ENCODE assay signal across 8 cellular contexts in genomic region chr6:160990847-160991410, GRCh38. TPM values are rescaled to one million over a fixed set of nuclear protein-coding genes. Genes with fewer than 3 reads are reported as not detected.
A peak's percentile ranks its signal among the peaks of the same experiment; 100 is the strongest.
DNase-seq lines count a peak whose midpoint lies in the region; ATAC-seq and TF ChIP-seq lines count a peak whose summit lies in the region.

No MANE protein-coding gene starts in this region.

- H3K27ac Mint-ChIP-seq in activated CD4-positive, alpha-beta T cell treated with anti-CD3 and anti-CD28 coated beads for 36 hours: peak overlapping the region; percentile 51

- H3K9me3 ChIP-seq in adrenal gland (replicated peaks in 1 of 3) (no peaks in the 10 kb centered on the region), suprapubic skin (no peaks in the 10 kb centered on the region)

- no peak for TF ChIP-seq CTCF in adrenal gland (IDR thresholded peaks at IDR 0.05)
- TF ChIP-seq CTCF in suprapubic skin (IDR thresholded peaks at IDR 0.05): no peak

- no peak for TF ChIP-seq EP300 in suprapubic skin (IDR thresholded peaks at IDR 0.05)

- WGBS in adrenal gland, 4 donors: 1 to 3% (median 2%) methylated on average over 10 to 16 of the region's 16 CpGs
- WGBS in suprapubic skin: 9% methylated on average over 8 of the region's 16 CpGs

- TF ChIP-seq POLR2A in adrenal gland (IDR thresholded peaks at IDR 0.05): no peak
- TF ChIP-seq POLR2A in suprapubic skin (IDR thresholded peaks at IDR 0.05): no peak

- peaks cover 4 to 13% of the 10 kb centered on the region in 2 donors for H3K4me1 ChIP-seq in adrenal gland (replicated peaks in 1 of 2)
- peaks cover 41% of the 10 kb centered on the region for H3K4me1 ChIP-seq in suprapubic skin

- H3K27ac ChIP-seq in adrenal gland: peak overlapping the region; percentile 85 to 92 (median 91)
- H3K27ac ChIP-seq in layer of hippocampus (ENCODE audit: low read depth, low read length): peak overlapping the region; percentile 91
- peak overlapping the region; percentile 96 for H3K27ac ChIP-seq in suprapubic skin

- no peaks in the 10 kb centered on the region for H3K27me3 Mint-ChIP-seq in activated CD4-positive, alpha-beta T cell treated with anti-CD3 and anti-CD28 coated beads for 36 hours

- ATAC-seq in activated CD4-positive, alpha-beta T cell treated with anti-CD3 and anti-CD28 coated beads for 36 hours: no peak
- no peak for ATAC-seq in HG02840 (IDR thresholded peaks at IDR 0.05; ENCODE audit: low FRiP score, unreplicated experiment)

- peak overlapping the region; percentile 93 for H3K4me3 Mint-ChIP-seq in activated CD4-positive, alpha-beta T cell treated with anti-CD3 and anti-CD28 coated beads for 36 hours

- POLR2A ChIA-PET in activated CD4-positive, alpha-beta T cell treated with anti-CD3 and anti-CD28 coated beads for 36 hours (lab: Charles Lee): interaction anchor here (0.5 to 0.6 kb wide), 3 partner anchors 19 to 1009 kb away, joined by 3 to 4 read pairs (median 3); partner anchors contain the start of gene AGPAT4

- H3K27me3 ChIP-seq in adrenal gland (no peaks in the 10 kb centered on the region), layer of hippocampus (ENCODE audit: control insufficient read depth, insufficient read depth, low read length) (no peaks in the 10 kb centered on the region), suprapubic skin (no peaks in the 10 kb centered on the region)

- CTCF ChIA-PET in activated CD4-positive, alpha-beta T cell treated with anti-CD3 and anti-CD28 coated beads for 36 hours (lab: Charles Lee): interaction anchor here (1.2 to 2.2 kb wide), 2 partner anchors 11 to 380 kb away, joined by 6 to 16 read pairs; no protein-coding TSS in a partner anchor

- no peaks in the 10 kb centered on the region for H3K9me3 Mint-ChIP-seq in activated CD4-positive, alpha-beta T cell treated with anti-CD3 and anti-CD28 coated beads for 36 hours (ENCODE audit: low read depth)

- intact Hi-C loops in activated CD4-positive, alpha-beta T cell treated with anti-CD3 and anti-CD28 coated beads for 36 hours (cut with DNase I, micrococcal nuclease): loop anchor here (1.0 to 10.0 kb wide), 8 partner anchors 64 to 1736 kb away; partner anchors contain the start of genes AGPAT4 (in 2 of the 2), PACRG (in 1 of the 2) and PRKN (in 1 of the 2)
- intact Hi-C loops in adrenal gland (cut with DNase I): loop anchor here in 1 of 2 donors (5.0 kb wide), 1 partner anchor 59 kb away; no protein-coding TSS in a partner anchor

- H3K36me3 ChIP-seq in adrenal gland (replicated peaks in 1 of 2): no peaks in the 10 kb centered on the region
- H3K36me3 ChIP-seq in suprapubic skin: no peaks in the 10 kb centered on the region

- H3K4me1 Mint-ChIP-seq in activated CD4-positive, alpha-beta T cell treated with anti-CD3 and anti-CD28 coated beads for 36 hours: peaks cover 24% of the 10 kb centered on the region

- H3K36me3 Mint-ChIP-seq in activated CD4-positive, alpha-beta T cell treated with anti-CD3 and anti-CD28 coated beads for 36 hours (ENCODE audit: low read depth): no peaks in the 10 kb centered on the region

- DNase-seq in activated CD4-positive, alpha-beta T cell treated with anti-CD3 and anti-CD28 coated beads for 36 hours: no peak
- no peak for DNase-seq in activated CD4-positive, alpha-beta T cell treated with anti-CD3 and anti-CD28 coated beads for 48 hours
- no peak for DNase-seq in adrenal gland
- no peak for DNase-seq in suprapubic skin (ENCODE audit: low spot score in 2 of 2)
- no peak for DNase-seq in cerebellar nuclear complex (lab: John Stamatoyannopoulos, UW)
- DNase-seq in NCI-H187 treated with DMSO at 0.1 percent for 48 hours (lab: John Stamatoyannopoulos, UW): no peak

- peak overlapping the region in 3 of 4 donors; percentile 33 to 98 (median 79) for H3K4me3 ChIP-seq in adrenal gland
- peak overlapping the region; percentile 91 for H3K4me3 ChIP-seq in suprapubic skin

RNA-seq across cellular contexts. Expression of gene MAP3K4, which starts 0.6 kb away (rescaled TPM):
- total RNA-seq in activated CD4-positive, alpha-beta T cell treated with anti-CD3 and anti-CD28 coated beads for 36 hours: 10 to 100 TPM; 45.3 to 61.2 TPM
- total RNA-seq in adrenal gland (10 to 100 TPM; 11.9 to 37.0 (median 20.4) TPM), suprapubic skin (10 to 100 TPM; 29.2 to 83.2 (median 45.2) TPM)
- polyA plus RNA-seq in adrenal gland: 10 to 100 TPM; 14.7 to 17.4 (median 16.2) TPM
